ENCODE assay signal across 34 cellular contexts in the genomic region with DNA sequence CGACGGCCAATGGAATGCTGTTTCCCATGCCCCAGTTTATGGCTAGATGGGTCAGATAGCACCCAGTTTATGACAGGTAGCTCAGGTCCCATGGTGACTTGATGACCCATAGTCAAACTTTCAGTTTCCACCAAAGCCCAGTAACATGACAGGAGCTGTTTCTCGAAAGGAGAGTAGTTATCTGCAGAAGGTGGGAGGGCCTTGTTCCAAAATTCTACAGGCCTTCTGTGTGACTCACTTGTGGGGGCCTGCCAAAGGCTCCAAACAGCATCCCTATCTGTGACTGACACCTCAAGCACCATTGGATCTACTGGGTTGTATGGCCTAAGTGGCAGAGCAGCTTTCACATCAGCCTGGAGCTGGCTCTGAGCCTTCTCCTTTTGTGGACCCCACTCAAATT.
"Had no signal": no experiment of that assay in that cellular context is flagged by ENCODE, and none has a peak within 500 bp of the region (broad histone marks: within the 10 kb centered on the region; RNA-seq: fewer than 3 reads in every experiment).

No MANE protein-coding gene starts in this region.

- H3K27ac ChIP-seq: KMS-11 had no signal

- DNase-seq: Karpas-422, Kasumi-1, MM.1S, MV-4-11, NCI-H1048, NCI-H1092, NCI-H1092 treated with DMSO at 0.1 percent for 48 hours, NCI-H1105, NCI-H1105 treated with DMSO at 0.1 percent for 48 hours, NCI-H1417, NCI-H1417 treated with DMSO at 0.1 percent for 48 hours, NCI-H1436, NCI-H1436 treated with DMSO at 0.1 percent for 48 hours, NCI-H146, NCI-H1694, NCI-H1694 treated with DMSO at 0.1 percent for 48 hours, NCI-H187, NCI-H187 treated with DMSO at 0.1 percent for 48 hours, NCI-H1930, NCI-H2029, NCI-H2029 treated with DMSO at 0.1 percent for 48 hours, NCI-H2081, NCI-H2081 treated with DMSO at 0.1 percent for 48 hours, NCI-H2107, NCI-H2171, NCI-H2171 treated with DMSO at 0.1 percent for 48 hours, NCI-H2227 treated with DMSO at 0.1 percent for 48 hours, NCI-H226, NCI-H345, NCI-H446, NCI-H446 treated with DMSO at 0.1 percent for 48 hours, NCI-H510A, NCI-H510A treated with DMSO at 0.1 percent for 48 hours had no signal

- H3K4me2 ChIP-seq: KMS-11 had no signal

- H3K9ac ChIP-seq: KMS-11 had no signal
